In genomic region chr1:208183977-208184901, GRCh38 we compare ENCODE assay signal across 8 cellular contexts. TPM values are rescaled to one million over a fixed set of nuclear protein-coding genes. Genes with fewer than 3 reads are reported as not detected.
DNase-seq lines count a peak whose midpoint lies in the region; ATAC-seq and TF ChIP-seq lines count a peak whose summit lies in the region.

No MANE protein-coding gene starts in this region.

- H3K27me3 Mint-ChIP-seq in progenitor cell of endocrine pancreas = no peaks in the 10 kb centered on the region

- intact Hi-C loops in left cardiac atrium (cut with DNase I) = loop anchor here in 1 of 2 donors (5.0 kb wide), 1 partner anchor 58 kb away; the partner anchor contains the start of gene PLXNA2

- TF ChIP-seq POLR2A in suprapubic skin (IDR thresholded peaks at IDR 0.05) = no peak

- H3K27me3 ChIP-seq in suprapubic skin = no peaks in the 10 kb centered on the region

- no peak overlapping the region for H3K4me3 ChIP-seq in suprapubic skin

- peaks cover 53% of the 10 kb centered on the region for H3K4me1 ChIP-seq in suprapubic skin

- DNase-seq in DMS53 (lab: John Stamatoyannopoulos, UW) (peak; percentile 13), DMS53 treated with DMSO at 0.1 percent for 48 hours (lab: John Stamatoyannopoulos, UW; ENCODE audit: unreplicated experiment) (no peak), T1000 (lab: John Stamatoyannopoulos, UW) (peak; percentile 84), left cardiac atrium (peak; percentile 72), suprapubic skin (ENCODE audit: low spot score in 2 of 2) (peak in 1 of 2 donors; percentile 81), progenitor cell of endocrine pancreas (ENCODE audit: low spot score, unreplicated experiment) (no peak), activated gamma-delta T cell treated with Interleukin-2 at 50 U/mL for 16 hours (no peak)
- DNase-seq in activated naive CD4-positive, alpha-beta T cell treated with anti-CD3 and anti-CD28 coated beads, Interleukin-2, amount 50 U/mL, for 16 hours = no peak

- H3K9me3 Mint-ChIP-seq in progenitor cell of endocrine pancreas (ENCODE audit: low read depth) = no peaks in the 10 kb centered on the region

- H3K9me3 ChIP-seq in suprapubic skin = no peaks in the 10 kb centered on the region

- no peak for TF ChIP-seq CTCF in suprapubic skin (IDR thresholded peaks at IDR 0.05)
- no peak for TF ChIP-seq CTCF in progenitor cell of endocrine pancreas (IDR thresholded peaks at IDR 0.05; ENCODE audit: unreplicated experiment)

- peak; percentile 82 to 95 for ATAC-seq in left cardiac atrium

- peak overlapping the region; percentile 57 for H3K27ac ChIP-seq in suprapubic skin

- 38% methylated on average over 8 of the region's 8 CpGs for WGBS in suprapubic skin

- no peak overlapping the region for H3K27ac Mint-ChIP-seq in progenitor cell of endocrine pancreas

- no peak for TF ChIP-seq EP300 in suprapubic skin (IDR thresholded peaks at IDR 0.05)

- no peaks in the 10 kb centered on the region for H3K36me3 Mint-ChIP-seq in progenitor cell of endocrine pancreas (ENCODE audit: insufficient read depth)

- peaks cover 36% of the 10 kb centered on the region for H3K4me1 Mint-ChIP-seq in progenitor cell of endocrine pancreas (ENCODE audit: low read depth)

- no peaks in the 10 kb centered on the region for H3K36me3 ChIP-seq in suprapubic skin

- no peak overlapping the region for H3K4me3 Mint-ChIP-seq in progenitor cell of endocrine pancreas (ENCODE audit: low read depth)

RNA-seq across cellular contexts. Expression of gene PLXNA2, which starts 59.9 kb away (rescaled TPM):
- total RNA-seq in left cardiac atrium = 10 to 100 TPM; 13.3 to 43.4 TPM
- total RNA-seq in suprapubic skin = 10 to 100 TPM; 35.3 to 53.9 (median 45.7) TPM
- total RNA-seq in progenitor cell of endocrine pancreas = 32.9 and 34.9 TPM in 2 replicates

Comparison
In these comparisons a context has a peak if more than half of its experiments do, and no peak if none do; other contexts are left out.
1. DNase-seq: peak in DMS53 (single experiment), T1000 (single experiment) and left cardiac atrium (single experiment); none in DMS53 treated with DMSO at 0.1 percent for 48 hours (single experiment), progenitor cell of endocrine pancreas (single experiment), activated gamma-delta T cell treated with Interleukin-2 at 50 U/mL for 16 hours (single experiment) and activated naive CD4-positive, alpha-beta T cell treated with anti-CD3 and anti-CD28 coated beads, Interleukin-2, amount 50 U/mL, for 16 hours (single experiment).